1 cellular context compared by ENCODE assay signal in genomic region chr17:44919885-44920564, GRCh38.
TF ChIP-seq lines count a peak whose summit lies in the region.

No MANE protein-coding gene starts in this region.

TF ChIP-seq in HepG2, 621 proteins besides CTCF, POLR2A, EP300 and RAD21 (continued from another document and continues in another):
- TF ChIP-seq, protein P1, sequence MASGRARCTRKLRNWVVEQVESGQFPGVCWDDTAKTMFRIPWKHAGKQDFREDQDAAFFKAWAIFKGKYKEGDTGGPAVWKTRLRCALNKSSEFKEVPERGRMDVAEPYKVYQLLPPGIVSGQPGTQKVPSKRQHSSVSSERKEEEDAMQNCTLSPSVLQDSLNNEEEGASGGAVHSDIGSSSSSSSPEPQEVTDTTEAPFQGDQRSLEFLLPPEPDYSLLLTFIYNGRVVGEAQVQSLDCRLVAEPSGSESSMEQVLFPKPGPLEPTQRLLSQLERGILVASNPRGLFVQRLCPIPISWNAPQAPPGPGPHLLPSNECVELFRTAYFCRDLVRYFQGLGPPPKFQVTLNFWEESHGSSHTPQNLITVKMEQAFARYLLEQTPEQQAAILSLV (CRISPR knock-in tag; IDR thresholded peaks at IDR 0.05; ENCODE audit: borderline replicate concordance): 0 out of 2 replicates have a peak, but pooled peaks have one; percentile 47
- 0 out of 2 replicates have a peak, but pooled peaks have one; percentile 36 for TF ChIP-seq SSRP1 (CRISPR knock-in tag; IDR thresholded peaks at IDR 0.05)
- no peak for TF ChIP-seq ZBTB34 (CRISPR knock-in tag; IDR thresholded peaks at IDR 0.05)
- 0 out of 2 replicates have a peak, but pooled peaks have one; percentile 28 for TF ChIP-seq ZNF350 (CRISPR knock-in tag; IDR thresholded peaks at IDR 0.05; ENCODE audit: borderline replicate concordance, low read depth)
- TF ChIP-seq ZNF235 (CRISPR knock-in tag; IDR thresholded peaks at IDR 0.05; ENCODE audit: borderline replicate concordance): no peak
- TF ChIP-seq CCDC6 (CRISPR knock-in tag; IDR thresholded peaks at IDR 0.05): no peak
- TF ChIP-seq YEATS4 (CRISPR knock-in tag; IDR thresholded peaks at IDR 0.05; ENCODE audit: borderline replicate concordance): no peak
- peak; percentile 45; the same call in 1 of the 2 replicates for TF ChIP-seq SAP130 (CRISPR knock-in tag; IDR thresholded peaks at IDR 0.05; ENCODE audit: low read depth)
- TF ChIP-seq MZF1 (CRISPR knock-in tag; IDR thresholded peaks at IDR 0.05; ENCODE audit: borderline replicate concordance): no peak
- no peak for TF ChIP-seq MIER3 (CRISPR knock-in tag; IDR thresholded peaks at IDR 0.05; ENCODE audit: borderline replicate concordance)
- no peak for TF ChIP-seq JUN (CRISPR knock-in tag; IDR thresholded peaks at IDR 0.05)
- no peak for TF ChIP-seq ZFP1 (CRISPR knock-in tag; IDR thresholded peaks at IDR 0.05)
- peak; percentile 42; the same call in 1 of the 2 replicates for TF ChIP-seq TFAP4 (IDR thresholded peaks at IDR 0.05; ENCODE audit: borderline replicate concordance, low read depth)
- TF ChIP-seq KDM1A (CRISPR knock-in tag; IDR thresholded peaks at IDR 0.05): peak; percentile 30; the same call in 1 of the 2 replicates
- TF ChIP-seq ZNF780A (CRISPR knock-in tag; IDR thresholded peaks at IDR 0.05): no peak
- TF ChIP-seq ZNF256 (CRISPR knock-in tag; conservative IDR thresholded peaks at IDR 0.05): no peak
- no peak for TF ChIP-seq ZNF713 (CRISPR knock-in tag; IDR thresholded peaks at IDR 0.05)
- TF ChIP-seq ZNF883 (CRISPR knock-in tag; IDR thresholded peaks at IDR 0.05; ENCODE audit: not compliant biosample characterization): peak; percentile 20
- TF ChIP-seq ZNF704 (CRISPR knock-in tag; IDR thresholded peaks at IDR 0.05; ENCODE audit: borderline replicate concordance): no peak
- TF ChIP-seq, protein P2, sequence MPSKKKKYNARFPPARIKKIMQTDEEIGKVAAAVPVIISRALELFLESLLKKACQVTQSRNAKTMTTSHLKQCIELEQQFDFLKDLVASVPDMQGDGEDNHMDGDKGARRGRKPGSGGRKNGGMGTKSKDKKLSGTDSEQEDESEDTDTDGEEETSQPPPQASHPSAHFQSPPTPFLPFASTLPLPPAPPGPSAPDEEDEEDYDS (CRISPR knock-in tag; IDR thresholded peaks at IDR 0.05): 0 out of 2 replicates have a peak, but pooled peaks have one; percentile 19
- peak; percentile 19; the same call in 1 of the 2 replicates for TF ChIP-seq IKZF5 (CRISPR knock-in tag; IDR thresholded peaks at IDR 0.05)
- no peak for TF ChIP-seq ZNF121 (CRISPR knock-in tag; IDR thresholded peaks at IDR 0.05)
- TF ChIP-seq JUND (CRISPR knock-in tag; IDR thresholded peaks at IDR 0.05): no peak
- TF ChIP-seq, protein P3, sequence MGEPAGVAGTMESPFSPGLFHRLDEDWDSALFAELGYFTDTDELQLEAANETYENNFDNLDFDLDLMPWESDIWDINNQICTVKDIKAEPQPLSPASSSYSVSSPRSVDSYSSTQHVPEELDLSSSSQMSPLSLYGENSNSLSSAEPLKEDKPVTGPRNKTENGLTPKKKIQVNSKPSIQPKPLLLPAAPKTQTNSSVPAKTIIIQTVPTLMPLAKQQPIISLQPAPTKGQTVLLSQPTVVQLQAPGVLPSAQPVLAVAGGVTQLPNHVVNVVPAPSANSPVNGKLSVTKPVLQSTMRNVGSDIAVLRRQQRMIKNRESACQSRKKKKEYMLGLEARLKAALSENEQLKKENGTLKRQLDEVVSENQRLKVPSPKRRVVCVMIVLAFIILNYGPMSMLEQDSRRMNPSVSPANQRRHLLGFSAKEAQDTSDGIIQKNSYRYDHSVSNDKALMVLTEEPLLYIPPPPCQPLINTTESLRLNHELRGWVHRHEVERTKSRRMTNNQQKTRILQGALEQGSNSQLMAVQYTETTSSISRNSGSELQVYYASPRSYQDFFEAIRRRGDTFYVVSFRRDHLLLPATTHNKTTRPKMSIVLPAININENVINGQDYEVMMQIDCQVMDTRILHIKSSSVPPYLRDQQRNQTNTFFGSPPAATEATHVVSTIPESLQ (CRISPR knock-in tag; conservative IDR thresholded peaks at IDR 0.05): no peak
- TF ChIP-seq CCAR2 (optimal IDR thresholded peaks at IDR 0.05; ENCODE audit: low read depth, low read length): no peak
- no peak for TF ChIP-seq NFIC (IDR thresholded peaks at IDR 0.05; ENCODE audit: low read length)
- no peak for TF ChIP-seq CEBPB (IDR thresholded peaks at IDR 0.05; ENCODE audit: borderline replicate concordance, low read depth, low read length)
- no peak for TF ChIP-seq SCMH1 (CRISPR knock-in tag; IDR thresholded peaks at IDR 0.05; ENCODE audit: borderline replicate concordance)
- TF ChIP-seq PATZ1 (CRISPR knock-in tag; IDR thresholded peaks at IDR 0.05): peak; percentile 49; the same call in 1 of the 2 replicates
- 0 out of 2 replicates have a peak, but pooled peaks have one; percentile 28 for TF ChIP-seq TBX2 (CRISPR knock-in tag; IDR thresholded peaks at IDR 0.05; ENCODE audit: borderline replicate concordance)
- TF ChIP-seq, protein P4, sequence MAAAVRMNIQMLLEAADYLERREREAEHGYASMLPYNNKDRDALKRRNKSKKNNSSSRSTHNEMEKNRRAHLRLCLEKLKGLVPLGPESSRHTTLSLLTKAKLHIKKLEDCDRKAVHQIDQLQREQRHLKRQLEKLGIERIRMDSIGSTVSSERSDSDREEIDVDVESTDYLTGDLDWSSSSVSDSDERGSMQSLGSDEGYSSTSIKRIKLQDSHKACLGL (CRISPR knock-in tag; IDR thresholded peaks at IDR 0.05): no peak
- no peak for TF ChIP-seq RELA (CRISPR knock-in tag; IDR thresholded peaks at IDR 0.05)
- TF ChIP-seq, protein P5, sequence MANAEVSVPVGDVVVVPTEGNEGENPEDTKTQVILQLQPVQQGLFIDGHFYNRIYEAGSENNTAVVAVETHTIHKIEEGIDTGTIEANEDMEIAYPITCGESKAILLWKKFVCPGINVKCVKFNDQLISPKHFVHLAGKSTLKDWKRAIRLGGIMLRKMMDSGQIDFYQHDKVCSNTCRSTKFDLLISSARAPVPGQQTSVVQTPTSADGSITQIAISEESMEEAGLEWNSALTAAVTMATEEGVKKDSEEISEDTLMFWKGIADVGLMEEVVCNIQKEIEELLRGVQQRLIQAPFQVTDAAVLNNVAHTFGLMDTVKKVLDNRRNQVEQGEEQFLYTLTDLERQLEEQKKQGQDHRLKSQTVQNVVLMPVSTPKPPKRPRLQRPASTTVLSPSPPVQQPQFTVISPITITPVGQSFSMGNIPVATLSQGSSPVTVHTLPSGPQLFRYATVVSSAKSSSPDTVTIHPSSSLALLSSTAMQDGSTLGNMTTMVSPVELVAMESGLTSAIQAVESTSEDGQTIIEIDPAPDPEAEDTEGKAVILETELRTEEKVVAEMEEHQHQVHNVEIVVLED (CRISPR knock-in tag; IDR thresholded peaks at IDR 0.05; ENCODE audit: borderline replicate concordance): no peak
- TF ChIP-seq ZNF552 (CRISPR knock-in tag; IDR thresholded peaks at IDR 0.05; ENCODE audit: borderline replicate concordance): no peak
- no peak for TF ChIP-seq THAP8 (CRISPR knock-in tag; IDR thresholded peaks at IDR 0.05; ENCODE audit: borderline replicate concordance)
- TF ChIP-seq ZNF205 (CRISPR knock-in tag; IDR thresholded peaks at IDR 0.05): peak; percentile 40; the same call in 1 of the 2 replicates
- peak; percentile 58; the same call in 1 of the 2 replicates for TF ChIP-seq SMAD3 (CRISPR knock-in tag; IDR thresholded peaks at IDR 0.05)
- 0 out of 2 replicates have a peak, but pooled peaks have one; percentile 71 for TF ChIP-seq MYNN (CRISPR knock-in tag; IDR thresholded peaks at IDR 0.05; ENCODE audit: low read depth)
- peak in 1 of 2 experiments; percentile 54; a peak in 1 of 4 replicates for TF ChIP-seq KLF16 (CRISPR knock-in tag; IDR thresholded peaks at IDR 0.05)
- TF ChIP-seq CBFB (CRISPR knock-in tag; IDR thresholded peaks at IDR 0.05): no peak
- no peak for TF ChIP-seq MAZ (IDR thresholded peaks at IDR 0.05; ENCODE audit: borderline replicate concordance, low read depth, low read length)
- no peak for TF ChIP-seq MAZ (CRISPR knock-in tag; IDR thresholded peaks at IDR 0.05; ENCODE audit: low read depth)
- TF ChIP-seq, protein P6, sequence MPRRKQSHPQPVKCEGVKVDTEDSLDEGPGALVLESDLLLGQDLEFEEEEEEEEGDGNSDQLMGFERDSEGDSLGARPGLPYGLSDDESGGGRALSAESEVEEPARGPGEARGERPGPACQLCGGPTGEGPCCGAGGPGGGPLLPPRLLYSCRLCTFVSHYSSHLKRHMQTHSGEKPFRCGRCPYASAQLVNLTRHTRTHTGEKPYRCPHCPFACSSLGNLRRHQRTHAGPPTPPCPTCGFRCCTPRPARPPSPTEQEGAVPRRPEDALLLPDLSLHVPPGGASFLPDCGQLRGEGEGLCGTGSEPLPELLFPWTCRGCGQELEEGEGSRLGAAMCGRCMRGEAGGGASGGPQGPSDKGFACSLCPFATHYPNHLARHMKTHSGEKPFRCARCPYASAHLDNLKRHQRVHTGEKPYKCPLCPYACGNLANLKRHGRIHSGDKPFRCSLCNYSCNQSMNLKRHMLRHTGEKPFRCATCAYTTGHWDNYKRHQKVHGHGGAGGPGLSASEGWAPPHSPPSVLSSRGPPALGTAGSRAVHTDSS (CRISPR knock-in tag; conservative IDR thresholded peaks at IDR 0.05): no peak
- TF ChIP-seq KDM3A (CRISPR knock-in tag; IDR thresholded peaks at IDR 0.05; ENCODE audit: low read depth): no peak
- no peak for TF ChIP-seq CHCHD3 (CRISPR knock-in tag; IDR thresholded peaks at IDR 0.05)
- TF ChIP-seq SP4 (CRISPR knock-in tag; IDR thresholded peaks at IDR 0.05): no peak
- TF ChIP-seq SOX5 (CRISPR knock-in tag; IDR thresholded peaks at IDR 0.05; ENCODE audit: borderline replicate concordance): no peak
- TF ChIP-seq NR2F2 (IDR thresholded peaks at IDR 0.05; ENCODE audit: borderline replicate concordance, low read depth): no peak
- no peak for TF ChIP-seq PHF21A (CRISPR knock-in tag; IDR thresholded peaks at IDR 0.05)
- peak; percentile 44; the same call in 1 of the 2 replicates for TF ChIP-seq ZBTB33 (CRISPR knock-in tag; IDR thresholded peaks at IDR 0.05)
- TF ChIP-seq SMC3 (IDR thresholded peaks at IDR 0.05; ENCODE audit: low read length): peak; percentile 82
